1 cellular context compared by ENCODE assay signal in genomic region chr14:24368215-24368561, GRCh38.
TF ChIP-seq lines count a peak whose summit lies in the region.

No MANE protein-coding gene starts in this region.

TF ChIP-seq in HepG2, 621 proteins besides CTCF, POLR2A, EP300 and RAD21:
- peak; percentile 85 for TF ChIP-seq PCBP2 (optimal IDR thresholded peaks at IDR 0.05; ENCODE audit: low read depth, low read length, poor library complexity, severe bottlenecking)
- TF ChIP-seq TCF12 (IDR thresholded peaks at IDR 0.05) = no peak
- TF ChIP-seq TCF12 (CRISPR knock-in tag; IDR thresholded peaks at IDR 0.05) = 0 out of 2 replicates have a peak, but pooled peaks have one; percentile 20
- no peak for TF ChIP-seq NFKBIZ (CRISPR knock-in tag; IDR thresholded peaks at IDR 0.05)
- TF ChIP-seq SRSF1 (optimal IDR thresholded peaks at IDR 0.05; ENCODE audit: low read depth, low read length) = peak; percentile 81
- TF ChIP-seq ZNF468 (CRISPR knock-in tag; IDR thresholded peaks at IDR 0.05) = no peak
- no peak for TF ChIP-seq SOX6 (IDR thresholded peaks at IDR 0.05)
- TF ChIP-seq SOX6 (CRISPR knock-in tag; IDR thresholded peaks at IDR 0.05) = no peak
- TF ChIP-seq DNMT1 (CRISPR knock-in tag; IDR thresholded peaks at IDR 0.05) = no peak
- TF ChIP-seq, protein P1, sequence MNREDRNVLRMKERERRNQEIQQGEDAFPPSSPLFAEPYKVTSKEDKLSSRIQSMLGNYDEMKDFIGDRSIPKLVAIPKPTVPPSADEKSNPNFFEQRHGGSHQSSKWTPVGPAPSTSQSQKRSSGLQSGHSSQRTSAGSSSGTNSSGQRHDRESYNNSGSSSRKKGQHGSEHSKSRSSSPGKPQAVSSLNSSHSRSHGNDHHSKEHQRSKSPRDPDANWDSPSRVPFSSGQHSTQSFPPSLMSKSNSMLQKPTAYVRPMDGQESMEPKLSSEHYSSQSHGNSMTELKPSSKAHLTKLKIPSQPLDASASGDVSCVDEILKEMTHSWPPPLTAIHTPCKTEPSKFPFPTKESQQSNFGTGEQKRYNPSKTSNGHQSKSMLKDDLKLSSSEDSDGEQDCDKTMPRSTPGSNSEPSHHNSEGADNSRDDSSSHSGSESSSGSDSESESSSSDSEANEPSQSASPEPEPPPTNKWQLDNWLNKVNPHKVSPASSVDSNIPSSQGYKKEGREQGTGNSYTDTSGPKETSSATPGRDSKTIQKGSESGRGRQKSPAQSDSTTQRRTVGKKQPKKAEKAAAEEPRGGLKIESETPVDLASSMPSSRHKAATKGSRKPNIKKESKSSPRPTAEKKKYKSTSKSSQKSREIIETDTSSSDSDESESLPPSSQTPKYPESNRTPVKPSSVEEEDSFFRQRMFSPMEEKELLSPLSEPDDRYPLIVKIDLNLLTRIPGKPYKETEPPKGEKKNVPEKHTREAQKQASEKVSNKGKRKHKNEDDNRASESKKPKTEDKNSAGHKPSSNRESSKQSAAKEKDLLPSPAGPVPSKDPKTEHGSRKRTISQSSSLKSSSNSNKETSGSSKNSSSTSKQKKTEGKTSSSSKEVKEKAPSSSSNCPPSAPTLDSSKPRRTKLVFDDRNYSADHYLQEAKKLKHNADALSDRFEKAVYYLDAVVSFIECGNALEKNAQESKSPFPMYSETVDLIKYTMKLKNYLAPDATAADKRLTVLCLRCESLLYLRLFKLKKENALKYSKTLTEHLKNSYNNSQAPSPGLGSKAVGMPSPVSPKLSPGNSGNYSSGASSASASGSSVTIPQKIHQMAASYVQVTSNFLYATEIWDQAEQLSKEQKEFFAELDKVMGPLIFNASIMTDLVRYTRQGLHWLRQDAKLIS (CRISPR knock-in tag; IDR thresholded peaks at IDR 0.05) = no peak
- no peak for TF ChIP-seq GATA4 (IDR thresholded peaks at IDR 0.05; ENCODE audit: borderline replicate concordance, low read depth)
- TF ChIP-seq ZNF572 (CRISPR knock-in tag; IDR thresholded peaks at IDR 0.05) = 0 out of 2 replicates have a peak, but pooled peaks have one; percentile 11
- no peak for TF ChIP-seq CBX5 (CRISPR knock-in tag; IDR thresholded peaks at IDR 0.05; ENCODE audit: borderline replicate concordance)
- TF ChIP-seq RARG (CRISPR knock-in tag; IDR thresholded peaks at IDR 0.05; ENCODE audit: low read depth) = no peak
- TF ChIP-seq ZNF703 (CRISPR knock-in tag; IDR thresholded peaks at IDR 0.05; ENCODE audit: borderline replicate concordance) = no peak
- TF ChIP-seq MZF1 (CRISPR knock-in tag; IDR thresholded peaks at IDR 0.05; ENCODE audit: borderline replicate concordance) = no peak
